In the genomic region with DNA sequence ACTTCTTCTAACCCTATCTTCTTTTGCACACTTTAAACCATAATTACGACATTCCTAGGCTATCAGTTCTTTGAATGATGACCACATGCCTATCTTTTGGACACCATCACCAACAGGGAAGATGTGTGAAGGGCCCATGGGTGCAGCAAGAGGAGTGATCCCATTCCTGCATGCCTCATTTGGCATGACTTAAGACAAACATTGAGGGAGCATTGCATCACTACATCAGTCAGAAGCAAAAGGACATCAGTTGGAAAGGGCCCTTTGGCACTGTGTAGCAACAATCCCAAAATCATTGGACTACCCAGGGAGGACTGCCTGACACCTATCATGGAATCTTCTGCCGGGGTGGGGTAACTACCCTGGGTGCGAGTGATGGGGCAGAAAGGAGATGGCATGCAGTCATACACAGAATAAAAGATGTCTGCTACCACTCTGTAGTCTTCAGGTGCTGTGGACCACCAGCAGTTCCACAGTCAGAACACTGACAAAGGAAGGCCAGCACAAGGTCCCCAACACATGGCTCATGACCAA, we compare ENCODE assay signal across 1 cellular context.
TF ChIP-seq lines count a peak whose summit lies in the region.

No MANE protein-coding gene starts in this region.

TF ChIP-seq in K562, 482 proteins besides CTCF, POLR2A, EP300 and RAD21 (continued from another document and continues in another):
- TF ChIP-seq, protein P1, sequence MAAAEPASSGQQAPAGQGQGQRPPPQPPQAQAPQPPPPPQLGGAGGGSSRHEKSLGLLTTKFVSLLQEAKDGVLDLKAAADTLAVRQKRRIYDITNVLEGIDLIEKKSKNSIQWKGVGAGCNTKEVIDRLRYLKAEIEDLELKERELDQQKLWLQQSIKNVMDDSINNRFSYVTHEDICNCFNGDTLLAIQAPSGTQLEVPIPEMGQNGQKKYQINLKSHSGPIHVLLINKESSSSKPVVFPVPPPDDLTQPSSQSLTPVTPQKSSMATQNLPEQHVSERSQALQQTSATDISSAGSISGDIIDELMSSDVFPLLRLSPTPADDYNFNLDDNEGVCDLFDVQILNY (CRISPR knock-in tag; IDR thresholded peaks at IDR 0.05) = no peak
- TF ChIP-seq SPI1 (IDR thresholded peaks at IDR 0.05; ENCODE audit: borderline replicate concordance, low read depth, low read length) = no peak
- no peak for TF ChIP-seq NR4A1 (CRISPR knock-in tag; IDR thresholded peaks at IDR 0.05)
- no peak; the same call in 1 of the 2 replicates for TF ChIP-seq NR4A1 (tag; IDR thresholded peaks at IDR 0.05)
- TF ChIP-seq HOXB6 (CRISPR knock-in tag; IDR thresholded peaks at IDR 0.05; ENCODE audit: borderline replicate concordance) = no peak
- no peak for TF ChIP-seq CHD1 (IDR thresholded peaks at IDR 0.05; ENCODE audit: low read length)
- no peak for TF ChIP-seq ZNF561 (CRISPR knock-in tag; conservative IDR thresholded peaks at IDR 0.05)
- TF ChIP-seq RBM15 (IDR thresholded peaks at IDR 0.05; ENCODE audit: insufficient read depth, low read length) = no peak
- TF ChIP-seq HNRNPL (IDR thresholded peaks at IDR 0.05; ENCODE audit: low read depth, low read length) = no peak
- TF ChIP-seq, protein P2, sequence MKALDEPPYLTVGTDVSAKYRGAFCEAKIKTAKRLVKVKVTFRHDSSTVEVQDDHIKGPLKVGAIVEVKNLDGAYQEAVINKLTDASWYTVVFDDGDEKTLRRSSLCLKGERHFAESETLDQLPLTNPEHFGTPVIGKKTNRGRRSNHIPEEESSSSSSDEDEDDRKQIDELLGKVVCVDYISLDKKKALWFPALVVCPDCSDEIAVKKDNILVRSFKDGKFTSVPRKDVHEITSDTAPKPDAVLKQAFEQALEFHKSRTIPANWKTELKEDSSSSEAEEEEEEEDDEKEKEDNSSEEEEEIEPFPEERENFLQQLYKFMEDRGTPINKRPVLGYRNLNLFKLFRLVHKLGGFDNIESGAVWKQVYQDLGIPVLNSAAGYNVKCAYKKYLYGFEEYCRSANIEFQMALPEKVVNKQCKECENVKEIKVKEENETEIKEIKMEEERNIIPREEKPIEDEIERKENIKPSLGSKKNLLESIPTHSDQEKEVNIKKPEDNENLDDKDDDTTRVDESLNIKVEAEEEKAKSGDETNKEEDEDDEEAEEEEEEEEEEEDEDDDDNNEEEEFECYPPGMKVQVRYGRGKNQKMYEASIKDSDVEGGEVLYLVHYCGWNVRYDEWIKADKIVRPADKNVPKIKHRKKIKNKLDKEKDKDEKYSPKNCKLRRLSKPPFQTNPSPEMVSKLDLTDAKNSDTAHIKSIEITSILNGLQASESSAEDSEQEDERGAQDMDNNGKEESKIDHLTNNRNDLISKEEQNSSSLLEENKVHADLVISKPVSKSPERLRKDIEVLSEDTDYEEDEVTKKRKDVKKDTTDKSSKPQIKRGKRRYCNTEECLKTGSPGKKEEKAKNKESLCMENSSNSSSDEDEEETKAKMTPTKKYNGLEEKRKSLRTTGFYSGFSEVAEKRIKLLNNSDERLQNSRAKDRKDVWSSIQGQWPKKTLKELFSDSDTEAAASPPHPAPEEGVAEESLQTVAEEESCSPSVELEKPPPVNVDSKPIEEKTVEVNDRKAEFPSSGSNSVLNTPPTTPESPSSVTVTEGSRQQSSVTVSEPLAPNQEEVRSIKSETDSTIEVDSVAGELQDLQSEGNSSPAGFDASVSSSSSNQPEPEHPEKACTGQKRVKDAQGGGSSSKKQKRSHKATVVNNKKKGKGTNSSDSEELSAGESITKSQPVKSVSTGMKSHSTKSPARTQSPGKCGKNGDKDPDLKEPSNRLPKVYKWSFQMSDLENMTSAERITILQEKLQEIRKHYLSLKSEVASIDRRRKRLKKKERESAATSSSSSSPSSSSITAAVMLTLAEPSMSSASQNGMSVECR (CRISPR knock-in tag; IDR thresholded peaks at IDR 0.05) = no peak
- no peak for TF ChIP-seq ZNF224 (CRISPR knock-in tag; IDR thresholded peaks at IDR 0.05)
- no peak for TF ChIP-seq SIRT6 (IDR thresholded peaks at IDR 0.05; ENCODE audit: low read depth, low read length)
- no peak for TF ChIP-seq DEAF1 (CRISPR knock-in tag; IDR thresholded peaks at IDR 0.05)
- no peak for TF ChIP-seq NFE2 (IDR thresholded peaks at IDR 0.05; ENCODE audit: low read depth)
- peak; percentile 90; the same call in 1 of the 2 replicates for TF ChIP-seq ZNF24 (IDR thresholded peaks at IDR 0.05)
- no peak for TF ChIP-seq SREBF1 (IDR thresholded peaks at IDR 0.05; ENCODE audit: borderline replicate concordance, low read depth, low read length)
- TF ChIP-seq ZNF592 (IDR thresholded peaks at IDR 0.05) = no peak
- peak; percentile 12; the same call in 1 of the 2 replicates for TF ChIP-seq DIDO1 (tag; IDR thresholded peaks at IDR 0.05; ENCODE audit: low read depth)
- no peak for TF ChIP-seq RFX7 (CRISPR knock-in tag; IDR thresholded peaks at IDR 0.05)
- TF ChIP-seq, protein P3, sequence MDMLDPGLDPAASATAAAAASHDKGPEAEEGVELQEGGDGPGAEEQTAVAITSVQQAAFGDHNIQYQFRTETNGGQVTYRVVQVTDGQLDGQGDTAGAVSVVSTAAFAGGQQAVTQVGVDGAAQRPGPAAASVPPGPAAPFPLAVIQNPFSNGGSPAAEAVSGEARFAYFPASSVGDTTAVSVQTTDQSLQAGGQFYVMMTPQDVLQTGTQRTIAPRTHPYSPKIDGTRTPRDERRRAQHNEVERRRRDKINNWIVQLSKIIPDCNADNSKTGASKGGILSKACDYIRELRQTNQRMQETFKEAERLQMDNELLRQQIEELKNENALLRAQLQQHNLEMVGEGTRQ (CRISPR knock-in tag; IDR thresholded peaks at IDR 0.05) = no peak
- no peak for TF ChIP-seq EZH2 (IDR thresholded peaks at IDR 0.05; ENCODE audit: borderline replicate concordance, low read depth, low read length)
- no peak for TF ChIP-seq MXI1 (IDR thresholded peaks at IDR 0.05; ENCODE audit: low read depth, low read length)
- no peak for TF ChIP-seq ZNF695 (CRISPR knock-in tag; IDR thresholded peaks at IDR 0.05)
- TF ChIP-seq FOXK2 (conservative IDR thresholded peaks at IDR 0.05 in 1 of 2, IDR thresholded peaks at IDR 0.05 in 1 of 2; ENCODE audit: low read depth in 2 of 2) = no peak
- TF ChIP-seq, protein P4, sequence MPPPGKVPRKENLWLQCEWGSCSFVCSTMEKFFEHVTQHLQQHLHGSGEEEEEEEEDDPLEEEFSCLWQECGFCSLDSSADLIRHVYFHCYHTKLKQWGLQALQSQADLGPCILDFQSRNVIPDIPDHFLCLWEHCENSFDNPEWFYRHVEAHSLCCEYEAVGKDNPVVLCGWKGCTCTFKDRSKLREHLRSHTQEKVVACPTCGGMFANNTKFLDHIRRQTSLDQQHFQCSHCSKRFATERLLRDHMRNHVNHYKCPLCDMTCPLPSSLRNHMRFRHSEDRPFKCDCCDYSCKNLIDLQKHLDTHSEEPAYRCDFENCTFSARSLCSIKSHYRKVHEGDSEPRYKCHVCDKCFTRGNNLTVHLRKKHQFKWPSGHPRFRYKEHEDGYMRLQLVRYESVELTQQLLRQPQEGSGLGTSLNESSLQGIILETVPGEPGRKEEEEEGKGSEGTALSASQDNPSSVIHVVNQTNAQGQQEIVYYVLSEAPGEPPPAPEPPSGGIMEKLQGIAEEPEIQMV (tag; conservative IDR thresholded peaks at IDR 0.05; ENCODE audit: low read depth) = no peak
- no peak for TF ChIP-seq ESRRB (CRISPR knock-in tag; IDR thresholded peaks at IDR 0.05; ENCODE audit: borderline replicate concordance)
- TF ChIP-seq ZFX (CRISPR knock-in tag; IDR thresholded peaks at IDR 0.05) = no peak
- TF ChIP-seq ATF1 (CRISPR knock-in tag; IDR thresholded peaks at IDR 0.05) = no peak
- peak; percentile 57 for TF ChIP-seq ATF1 (tag; IDR thresholded peaks at IDR 0.05)
- TF ChIP-seq ZMIZ1 (IDR thresholded peaks at IDR 0.05; ENCODE audit: low read depth in 2 of 2, low read length in 2 of 2) = peak in 1 of 2 experiments; percentile 28; a peak in 1 of 4 replicates
- TF ChIP-seq ZC3H4 (CRISPR knock-in tag; IDR thresholded peaks at IDR 0.05; ENCODE audit: borderline replicate concordance) = no peak
- no peak for TF ChIP-seq NONO (IDR thresholded peaks at IDR 0.05; ENCODE audit: low read depth in 2 of 2, low read length in 1 of 2)
- TF ChIP-seq SFPQ (IDR thresholded peaks at IDR 0.05; ENCODE audit: low read depth, low read length) = no peak
- no peak for TF ChIP-seq KDM1A (IDR thresholded peaks at IDR 0.05)
- TF ChIP-seq PHB2 (IDR thresholded peaks at IDR 0.05; ENCODE audit: low read depth) = no peak
- TF ChIP-seq HDAC3 (IDR thresholded peaks at IDR 0.05; ENCODE audit: borderline replicate concordance, partially characterized antibody) = peak; percentile 42
- TF ChIP-seq, protein P5, sequence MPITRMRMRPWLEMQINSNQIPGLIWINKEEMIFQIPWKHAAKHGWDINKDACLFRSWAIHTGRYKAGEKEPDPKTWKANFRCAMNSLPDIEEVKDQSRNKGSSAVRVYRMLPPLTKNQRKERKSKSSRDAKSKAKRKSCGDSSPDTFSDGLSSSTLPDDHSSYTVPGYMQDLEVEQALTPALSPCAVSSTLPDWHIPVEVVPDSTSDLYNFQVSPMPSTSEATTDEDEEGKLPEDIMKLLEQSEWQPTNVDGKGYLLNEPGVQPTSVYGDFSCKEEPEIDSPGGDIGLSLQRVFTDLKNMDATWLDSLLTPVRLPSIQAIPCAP (CRISPR knock-in tag; IDR thresholded peaks at IDR 0.05; ENCODE audit: borderline replicate concordance) = no peak
- no peak for TF ChIP-seq ZC3H8 (IDR thresholded peaks at IDR 0.05)
- TF ChIP-seq CEBPB (tag; IDR thresholded peaks at IDR 0.05) = peak; percentile 90
- no peak for TF ChIP-seq SETDB1 (IDR thresholded peaks at IDR 0.05; ENCODE audit: low read length)
- TF ChIP-seq NBN (IDR thresholded peaks at IDR 0.05; ENCODE audit: low read depth) = no peak
